Comparison of ENCODE assay signal across 25 cellular contexts in genomic region chrX:80173261-80173660, GRCh38.
DNase-seq lines count a peak whose midpoint lies in the region; ATAC-seq, FAIRE-seq and TF ChIP-seq lines count a peak whose summit lies in the region.
"Had no signal": no experiment of that assay in that cellular context is flagged by ENCODE, and none has a peak within 500 bp of the region (broad histone marks: within the 10 kb centered on the region; RNA-seq: fewer than 3 reads in every experiment).

No MANE protein-coding gene starts in this region.

- DNase-seq in RPMI7951 (ENCODE audit: low read depth) = peak; percentile 5
- DNase-seq in foreskin melanocyte = peak; percentile 78
- no peak for DNase-seq in trophoblast cell
- DNase-seq in GM12891 (ENCODE audit: insufficient read length, low spot score) = no peak
- DNase-seq in gastrocnemius medialis = no peak
- DNase-seq in stimulated activated naive CD8-positive, alpha-beta T cell treated with anti-CD3 and anti-CD28 coated beads, Interleukin-15, Interleukin-2, amounts not matched to agents 100 U/mL and 50 U/mL, for 24 hours = no peak
- DNase-seq in activated CD4-positive, CD25-positive, alpha-beta regulatory T cell treated with anti-CD3 and anti-CD28 coated beads, Interleukin-2, amount 50 U/mL, for 72 hours = no peak
- DNase-seq: 8988T; ACHN; BE2C; C1 segment of cervical spinal cord; CD4-positive, alpha-beta memory T cell; CD4-positive, CD25-positive, alpha-beta regulatory T cell; COR-L47; DMS 273 treated with DMSO at 0.1 percent for 48 hours; DMS153; DMS53; DMS79; DND-41; EL; GDM1 had no signal

- no peak overlapping the region for H2BK120ac ChIP-seq in trophoblast cell (ENCODE audit: insufficient read depth, low read length, poor library complexity)

- TF ChIP-seq POLR2A in GM12891 (IDR thresholded peaks at IDR 0.05; ENCODE audit: low read depth, low read length) (no peak), gastrocnemius medialis (IDR thresholded peaks at IDR 0.05) (no peak)

- no peak overlapping the region for H3K14ac ChIP-seq in trophoblast cell (ENCODE audit: low read length)

- no peaks in the 10 kb centered on the region for H3K79me2 ChIP-seq in trophoblast cell (ENCODE audit: control insufficient read depth, insufficient read depth, low read length, poor library complexity)

- in situ Hi-C loops in gastrocnemius medialis (cut with MboI; ENCODE audit: low sequenced_read_pairs in 4 of 4) = no loop called here

- H3K23ac ChIP-seq in trophoblast cell (ENCODE audit: low read length) = no peak overlapping the region

- no peak for FAIRE-seq in GM12891 (lab: Jason Lieb, UNC)
- FAIRE-seq: A204.1, GM12878, GM19239 had no signal

- no peak overlapping the region for H4K8ac ChIP-seq in trophoblast cell (ENCODE audit: low read depth, low read length)

- TF ChIP-seq CTCF in gastrocnemius medialis (IDR thresholded peaks at IDR 0.05 in 4 of 5, conservative IDR thresholded peaks at IDR 0.05 in 1 of 5) = no peak

- H4K12ac ChIP-seq in trophoblast cell (ENCODE audit: low read depth, low read length) = no peak overlapping the region

- no peak overlapping the region for H2AFZ ChIP-seq in trophoblast cell (ENCODE audit: insufficient read depth, low read length, poor library complexity)

- no peak overlapping the region for H2AK5ac ChIP-seq in trophoblast cell (ENCODE audit: low read length)

- no peak overlapping the region for H3K4ac ChIP-seq in trophoblast cell (ENCODE audit: low read depth, low read length)

- no peak overlapping the region for H4K91ac ChIP-seq in trophoblast cell (ENCODE audit: low read depth, low read length)

- peaks cover 0 to 1% of the 10 kb centered on the region in 2 experiments for H3K4me1 ChIP-seq in trophoblast cell (ENCODE audit: control insufficient read depth in 1 of 2, insufficient read depth in 2 of 2, low read length in 2 of 2)
- no peaks in the 10 kb centered on the region for H3K4me1 ChIP-seq in gastrocnemius medialis
- H3K4me1 ChIP-seq: BE2C, BLaER1 had no signal

- H3K4me3 ChIP-seq in trophoblast cell (ENCODE audit: low read depth, low read length) (no peak overlapping the region), gastrocnemius medialis (no peak overlapping the region)
- H3K4me3 ChIP-seq: BLaER1, GM12878 had no signal

- no peak for ATAC-seq in gastrocnemius medialis
- ATAC-seq in stimulated activated naive CD8-positive, alpha-beta T cell treated with anti-CD3 and anti-CD28 coated beads, Interleukin-15, Interleukin-2, amounts not matched to agents 100 U/mL and 50 U/mL, for 24 hours = no peak
- ATAC-seq: GM12878 had no signal

- no peak overlapping the region for H2BK12ac ChIP-seq in trophoblast cell (ENCODE audit: low read length)

- no peak overlapping the region for H3K18ac ChIP-seq in trophoblast cell (ENCODE audit: low read length)

- H3K27ac ChIP-seq in trophoblast cell (ENCODE audit: low read depth, low read length) (peak overlapping the region; percentile 17), gastrocnemius medialis (no peak overlapping the region)
- H3K27ac ChIP-seq: BLaER1 had no signal

- H3K9ac ChIP-seq in trophoblast cell (ENCODE audit: low read length) = no peak overlapping the region
- H3K9ac ChIP-seq: BLaER1 had no signal

- H3K27me3 ChIP-seq in trophoblast cell (ENCODE audit: insufficient read depth, low read length) (no peaks in the 10 kb centered on the region), gastrocnemius medialis (no peaks in the 10 kb centered on the region)
- H3K27me3 ChIP-seq: BE2C had no signal

- H3K9me3 ChIP-seq in trophoblast cell (ENCODE audit: insufficient read depth, low read depth, low read length) (no peaks in the 10 kb centered on the region), gastrocnemius medialis (no peaks in the 10 kb centered on the region)
- H3K9me3 ChIP-seq: BE2C had no signal

- no peaks in the 10 kb centered on the region for H3K36me3 ChIP-seq in trophoblast cell (ENCODE audit: control insufficient read depth in 1 of 2, insufficient read depth in 2 of 2, low read length in 2 of 2)
- H3K36me3 ChIP-seq in gastrocnemius medialis = no peaks in the 10 kb centered on the region
- H3K36me3 ChIP-seq: BE2C, BLaER1 had no signal

- intact Hi-C loops in gastrocnemius medialis (cut with DNase I; ENCODE audit: low total_unique reads) = no loop called here

- H3K79me1 ChIP-seq in trophoblast cell (ENCODE audit: low read length) = no peaks in the 10 kb centered on the region

- whole genome bisulfite sequencing in trophoblast cell (ENCODE audit: extremely low coverage, insufficient coverage, insufficient read length) = no CpG with 5 or more reads among the region's 9 CpGs

- H2BK5ac ChIP-seq in trophoblast cell (ENCODE audit: low read depth, low read length, poor library complexity) = no peak overlapping the region

- no peak overlapping the region for H3K4me2 ChIP-seq in trophoblast cell (ENCODE audit: low read length)
- H3K4me2 ChIP-seq: BLaER1 had no signal

TF ChIP-seq in GM12891, 5 proteins besides CTCF, POLR2A, EP300 and RAD21:
- TF ChIP-seq TAF1 (IDR thresholded peaks at IDR 0.05; ENCODE audit: low read depth, low read length) (no peak), SPI1 (IDR thresholded peaks at IDR 0.05; ENCODE audit: low read depth, low read length) (no peak), POLR2AphosphoS5 (IDR thresholded peaks at IDR 0.05; ENCODE audit: low read depth, low read length) (no peak), POU2F2 (IDR thresholded peaks at IDR 0.05; ENCODE audit: low read depth, low read length) (no peak), PAX5 (IDR thresholded peaks at IDR 0.05; ENCODE audit: insufficient read depth, low read length, severe bottlenecking) (no peak)

Comparison
In these comparisons a context has a peak if more than half of its experiments do, and no peak if none do; other contexts are left out.
1. DNase-seq: peak in RPMI7951 (single experiment) and foreskin melanocyte (single experiment); none in trophoblast cell (0 of 2), GM12891 (single experiment), gastrocnemius medialis (0 of 2), stimulated activated naive CD8-positive, alpha-beta T cell treated with anti-CD3 and anti-CD28 coated beads, Interleukin-15, Interleukin-2, amounts not matched to agents 100 U/mL and 50 U/mL, for 24 hours (single experiment) and activated CD4-positive, CD25-positive, alpha-beta regulatory T cell treated with anti-CD3 and anti-CD28 coated beads, Interleukin-2, amount 50 U/mL, for 72 hours (single experiment).